Comparison of ENCODE assay signal across 8 cellular contexts in the genomic region with DNA sequence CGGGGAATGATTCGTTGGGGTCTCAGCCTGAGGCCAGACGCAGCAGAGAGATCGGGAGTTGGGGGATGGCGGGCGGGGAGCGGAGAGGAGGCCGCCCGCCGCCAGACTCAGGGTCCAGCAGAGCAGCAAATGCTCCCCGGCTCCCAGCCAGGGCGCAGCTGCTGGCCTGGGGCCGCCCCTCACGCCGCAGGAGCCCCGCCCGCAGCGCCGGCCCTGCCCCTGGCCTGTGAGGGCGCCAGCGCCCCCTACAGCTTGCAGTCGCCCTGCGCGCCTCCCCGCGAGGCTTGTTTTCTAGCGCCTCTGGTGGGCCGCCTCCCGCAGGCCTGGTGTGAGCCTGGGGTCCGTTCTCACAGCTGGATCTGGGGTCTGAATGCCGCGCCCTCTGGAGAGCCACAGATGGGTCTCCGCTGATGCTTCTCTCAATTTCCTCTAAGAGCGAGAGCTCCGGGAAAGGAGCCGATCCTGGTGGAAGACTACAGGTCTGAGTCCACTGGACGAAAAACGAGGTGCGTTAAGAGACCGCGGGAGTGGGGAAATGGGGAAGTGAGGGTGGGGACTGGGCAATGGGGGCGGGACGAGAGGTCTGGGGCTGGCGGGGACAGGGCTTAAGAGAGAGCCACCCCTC. TPM values are rescaled to one million over a fixed set of nuclear protein-coding genes. Genes with fewer than 3 reads are reported as not detected.
DNase-seq lines count a peak whose midpoint lies in the region; ATAC-seq and TF ChIP-seq lines count a peak whose summit lies in the region.

No MANE protein-coding gene starts in this region.

- peak; percentile 91 for TF ChIP-seq CTCF in AG09309 (IDR thresholded peaks at IDR 0.05; ENCODE audit: control insufficient read depth, insufficient read depth, low read depth, low read length, missing control alignments)
- TF ChIP-seq CTCF in activated B cell treated with CpG ODN at 0.5 μM for 24 hours (IDR thresholded peaks at IDR 0.05) = peak; percentile 73

- intact Hi-C loops in activated B cell treated with CpG ODN at 0.5 μM for 24 hours (cut with micrococcal nuclease) = loop anchor here (1.0 to 10.0 kb wide), 11 partner anchors 11 to 1760 kb away; partner anchors contain the start of genes TRIM38 and ZNF184

- H3K27ac Mint-ChIP-seq in activated B cell treated with CpG ODN at 0.5 μM for 24 hours = peak overlapping the region; percentile 99

- H3K27ac ChIP-seq in caudate nucleus (ENCODE audit: low read depth, low read length) = peak overlapping the region; percentile 77

- H3K4me3 Mint-ChIP-seq in activated B cell treated with CpG ODN at 0.5 μM for 24 hours = peak overlapping the region; percentile 99

- ATAC-seq in GM18873 (IDR thresholded peaks at IDR 0.05; ENCODE audit: low FRiP score, unreplicated experiment) = peak; percentile 85
- peak; percentile 92 for ATAC-seq in HG03135 (IDR thresholded peaks at IDR 0.05; ENCODE audit: unreplicated experiment)
- peak; percentile 89 for ATAC-seq in activated B cell treated with CpG ODN at 0.5 μM for 24 hours (ENCODE audit: low read depth)

- DNase-seq in AG09309 (ENCODE audit: low read depth) (peak; percentile 61), NCI-H2196 treated with DMSO at 0.1 percent for 48 hours (lab: John Stamatoyannopoulos, UW; ENCODE audit: unreplicated experiment) (peak; percentile 85), activated B cell treated with CpG ODN at 0.5 μM for 24 hours (peak; percentile 99), caudate nucleus (lab: John Stamatoyannopoulos, UW) (peak; percentile 16 to 94 (median 85)), islet precursor cell (peak; percentile 98)
- peak; percentile 96 for DNase-seq in stimulated activated CD4-positive, alpha-beta T cell treated with anti-CD3 and anti-CD28 coated beads, Interleukin-12 subunit alpha, Interleukin-12 subunit beta, amount 100 ng/mL, for 4 hours

- H3K36me3 Mint-ChIP-seq in activated B cell treated with CpG ODN at 0.5 μM for 24 hours (ENCODE audit: low read depth) = peaks cover 16% of the 10 kb centered on the region

- peaks cover 50% of the 10 kb centered on the region for H3K4me1 Mint-ChIP-seq in activated B cell treated with CpG ODN at 0.5 μM for 24 hours

- POLR2A ChIA-PET in activated B cell treated with CpG ODN at 0.5 μM for 24 hours (lab: Charles Lee) = interaction anchor here (0.5 to 3.6 kb wide), 42 partner anchors 9 to 1880 kb away, joined by 3 to 147 read pairs (median 6); partner anchors contain the start of genes CARMIL1 and TRIM38

- no peaks in the 10 kb centered on the region for H3K27me3 Mint-ChIP-seq in activated B cell treated with CpG ODN at 0.5 μM for 24 hours

- peak overlapping the region; percentile 60 for H3K4me3 ChIP-seq in AG09309 (ENCODE audit: control insufficient read depth, low read depth, low read length)

- no peaks in the 10 kb centered on the region for H3K9me3 Mint-ChIP-seq in activated B cell treated with CpG ODN at 0.5 μM for 24 hours

- CTCF ChIA-PET in activated B cell treated with CpG ODN at 0.5 μM for 24 hours (lab: Charles Lee) = interaction anchor here (0.6 to 5.1 kb wide), 23 partner anchors 10 to 1727 kb away, joined by 3 to 44 read pairs (median 6); partner anchors contain the start of gene TRIM38

RNA-seq across cellular contexts. Expression of gene TRIM38, which starts 29.9 kb away (rescaled TPM):
- total RNA-seq in activated B cell treated with CpG ODN at 0.5 μM for 24 hours = 31.7 and 36.8 TPM in 2 replicates

Comparison
In these comparisons a context has a peak if more than half of its experiments do, and no peak if none do; other contexts are left out.
1. Peak in every context shown above with its lines: DNase-seq, ATAC-seq, H3K4me3 ChIP-seq and H3K27ac ChIP-seq.